Comparison of ENCODE assay signal across 8 cellular contexts in genomic region chr12:98002887-98003493, GRCh38.
A peak's percentile ranks its signal among the peaks of the same experiment; 100 is the strongest.
DNase-seq lines count a peak whose midpoint lies in the region; ATAC-seq and TF ChIP-seq lines count a peak whose summit lies in the region.

No MANE protein-coding gene starts in this region.

- no peaks in the 10 kb centered on the region for H3K9me3 ChIP-seq in testis

- H3K27ac Mint-ChIP-seq in activated CD8-positive, alpha-beta T cell treated with anti-CD3 and anti-CD28 coated beads for 36 hours: no peak overlapping the region

- H3K36me3 ChIP-seq in testis (ENCODE audit: low read depth, missing control alignments): no peaks in the 10 kb centered on the region

- no peaks in the 10 kb centered on the region for H3K27me3 ChIP-seq in testis

- POLR2A ChIA-PET in activated CD8-positive, alpha-beta T cell treated with anti-CD3 and anti-CD28 coated beads for 36 hours (lab: Charles Lee): no interaction called here

- H3K27me3 Mint-ChIP-seq in activated CD8-positive, alpha-beta T cell treated with anti-CD3 and anti-CD28 coated beads for 36 hours: peaks cover 6% of the 10 kb centered on the region

- TF ChIP-seq POLR2A in testis (IDR thresholded peaks at IDR 0.05): no peak

- DNase-seq in stimulated activated CD4-positive, alpha-beta T cell treated with anti-CD3 and anti-CD28 coated beads, Interleukin-12 subunit alpha, Interleukin-12 subunit beta, amount 100 ng/mL, for 48 hours (ENCODE audit: low read depth in 2 of 3, low spot score in 1 of 3): peak; percentile 0 to 27 (median 3)
- no peak for DNase-seq in stimulated activated CD4-positive, alpha-beta T cell treated with anti-CD3 and anti-CD28 coated beads, Interleukin-12 subunit alpha, Interleukin-12 subunit beta, amount 100 ng/mL, for 4 hours
- DNase-seq in NCI-H2029 (lab: John Stamatoyannopoulos, UW): peak; percentile 54
- DNase-seq in activated CD8-positive, alpha-beta T cell treated with anti-CD3 and anti-CD28 coated beads for 36 hours: peak; percentile 60
- DNase-seq in iPS-NIHi11 (ENCODE audit: low spot score): peak; percentile 60
- DNase-seq in testis: peak; percentile 54
- no peak for DNase-seq in sciatic nerve (ENCODE audit: low spot score)

- no peaks in the 10 kb centered on the region for H3K4me1 Mint-ChIP-seq in activated CD8-positive, alpha-beta T cell treated with anti-CD3 and anti-CD28 coated beads for 36 hours (ENCODE audit: low read depth)

- TF ChIP-seq CTCF in activated CD8-positive, alpha-beta T cell treated with anti-CD3 and anti-CD28 coated beads for 36 hours (IDR thresholded peaks at IDR 0.05): peak; percentile 38
- TF ChIP-seq CTCF in testis (IDR thresholded peaks at IDR 0.05): peak in 1 of 3 experiments; percentile 38

- no peaks in the 10 kb centered on the region for H3K36me3 Mint-ChIP-seq in activated CD8-positive, alpha-beta T cell treated with anti-CD3 and anti-CD28 coated beads for 36 hours (ENCODE audit: low read depth)

- ATAC-seq in HG02870 (IDR thresholded peaks at IDR 0.05; ENCODE audit: unreplicated experiment): peak; percentile 87
- ATAC-seq in activated CD8-positive, alpha-beta T cell treated with anti-CD3 and anti-CD28 coated beads for 36 hours: no peak
- no peak for ATAC-seq in sciatic nerve

- no peak overlapping the region for H3K27ac ChIP-seq in testis

- intact Hi-C loops in activated CD8-positive, alpha-beta T cell treated with anti-CD3 and anti-CD28 coated beads for 36 hours (cut with micrococcal nuclease): no loop called here
- intact Hi-C loops in testis (cut with DNase I; ENCODE audit: low total_unique reads): no loop called here
- intact Hi-C loops in sciatic nerve (cut with DNase I): no loop called here

- H3K9me3 Mint-ChIP-seq in activated CD8-positive, alpha-beta T cell treated with anti-CD3 and anti-CD28 coated beads for 36 hours: no peaks in the 10 kb centered on the region

- no peaks in the 10 kb centered on the region for H3K4me1 ChIP-seq in testis

- 34 to 37% methylated on average over 9 of the region's 9 CpGs for WGBS in testis, 2 donors

- H3K4me3 Mint-ChIP-seq in activated CD8-positive, alpha-beta T cell treated with anti-CD3 and anti-CD28 coated beads for 36 hours: no peak overlapping the region

- CTCF ChIA-PET in activated CD8-positive, alpha-beta T cell treated with anti-CD3 and anti-CD28 coated beads for 36 hours (lab: Charles Lee): interaction anchor here (0.6 to 1.3 kb wide), 4 partner anchors 14 to 507 kb away, joined by 3 to 5 read pairs (median 3); no protein-coding TSS in a partner anchor

- no peak overlapping the region for H3K4me3 ChIP-seq in testis

Comparison
In these comparisons a context has a peak if more than half of its experiments do, and no peak if none do; other contexts are left out.
1. DNase-seq: peak in stimulated activated CD4-positive, alpha-beta T cell treated with anti-CD3 and anti-CD28 coated beads, Interleukin-12 subunit alpha, Interleukin-12 subunit beta, amount 100 ng/mL, for 48 hours (3 of 3), NCI-H2029 (single experiment), activated CD8-positive, alpha-beta T cell treated with anti-CD3 and anti-CD28 coated beads for 36 hours (single experiment), iPS-NIHi11 (single experiment) and testis (single experiment); none in stimulated activated CD4-positive, alpha-beta T cell treated with anti-CD3 and anti-CD28 coated beads, Interleukin-12 subunit alpha, Interleukin-12 subunit beta, amount 100 ng/mL, for 4 hours (single experiment) and sciatic nerve (single experiment).